17 cellular contexts compared by ENCODE assay signal in genomic region chr4:17574206-17574605, GRCh38. TPM values are rescaled to one million over a fixed set of nuclear protein-coding genes. Genes with fewer than 3 reads are reported as not detected.
DNase-seq lines count a peak whose midpoint lies in the region; ATAC-seq, FAIRE-seq and TF ChIP-seq lines count a peak whose summit lies in the region.
"Had no signal": no experiment of that assay in that cellular context is flagged by ENCODE, and none has a peak within 500 bp of the region (broad histone marks: within the 10 kb centered on the region; RNA-seq: fewer than 3 reads in every experiment).

No MANE protein-coding gene starts in this region.

- no peak for TF ChIP-seq POLR2A in HepG2 (IDR thresholded peaks at IDR 0.05; ENCODE audit: insufficient read depth in 1 of 2, low read depth in 2 of 2, low read length in 2 of 2)
- no peak for TF ChIP-seq POLR2A in right lobe of liver (IDR thresholded peaks at IDR 0.05)

- H3K27me3 ChIP-seq in HepG2 (ENCODE audit: control insufficient read depth in 1 of 2, insufficient read depth in 2 of 2, low read length in 2 of 2) (no peaks in the 10 kb centered on the region; a peak in 2 of 5 replicates), right lobe of liver (no peaks in the 10 kb centered on the region), osteoblast (ENCODE audit: insufficient read depth, low read length) (no peaks in the 10 kb centered on the region)

- H4K20me1 ChIP-seq in HepG2 (ENCODE audit: insufficient read depth, low read length) (no peaks in the 10 kb centered on the region), osteoblast (ENCODE audit: insufficient read depth, low read length) (peaks cover 4% of the 10 kb centered on the region)

- no peak for DNase-seq in activated CD4-positive, alpha-beta T cell treated with anti-CD3 and anti-CD28 coated beads for 36 hours
- no peak for DNase-seq in activated CD4-positive, alpha-beta T cell treated with anti-CD3 and anti-CD28 coated beads for 1 hour
- no peak for DNase-seq in HepG2 (ENCODE audit: low spot score)
- DNase-seq in right lobe of liver: no peak
- peak; percentile 69 for DNase-seq in left kidney (ENCODE audit: low read depth, low spot score)
- DNase-seq in osteoblast (ENCODE audit: insufficient read length, low spot score, missing footprints): peak; percentile 62
- DNase-seq in OCI-M2 (lab: John Stamatoyannopoulos, UW; ENCODE audit: unreplicated experiment): no peak
- DNase-seq in NCI-H2227 (lab: John Stamatoyannopoulos, UW; ENCODE audit: unreplicated experiment): no peak
- DNase-seq: HCEC 1CT, HFFc6 had no signal

- no TSS peak for BruUV-seq in HepG2 (replicated peaks; lab: Mats Ljungman, UMichigan)

- no peak overlapping the region for H2AFZ ChIP-seq in HepG2 (ENCODE audit: low read length)
- no peak overlapping the region for H2AFZ ChIP-seq in osteoblast (ENCODE audit: low read length)

- POLR2A ChIA-PET in activated CD4-positive, alpha-beta T cell treated with anti-CD3 and anti-CD28 coated beads for 36 hours (lab: Charles Lee): no interaction called here
- POLR2A ChIA-PET in HepG2 (lab: Yijun Ruan, JAX): interaction anchor here (2.1 kb wide), 1 partner anchor 14 kb away, joined by 10 read pairs; no protein-coding TSS in a partner anchor

- peaks cover 11% of the 10 kb centered on the region for H3K36me3 Mint-ChIP-seq in activated CD4-positive, alpha-beta T cell treated with anti-CD3 and anti-CD28 coated beads for 36 hours (ENCODE audit: low read depth)

- TF ChIP-seq EP300 in HepG2 (IDR thresholded peaks at IDR 0.05; ENCODE audit: low read depth in 2 of 2, low read length in 2 of 2) (no peak), HepG2 (CRISPR knock-in tag; IDR thresholded peaks at IDR 0.05; ENCODE audit: borderline replicate concordance) (no peak)

- H3K4me1 Mint-ChIP-seq in activated CD4-positive, alpha-beta T cell treated with anti-CD3 and anti-CD28 coated beads for 36 hours: peaks cover 15% of the 10 kb centered on the region

- CTCF ChIA-PET in activated CD4-positive, alpha-beta T cell treated with anti-CD3 and anti-CD28 coated beads for 36 hours (lab: Charles Lee): interaction anchor here (0.6 to 2.1 kb wide), 2 partner anchors 25 to 517 kb away, joined by 3 to 8 read pairs; no protein-coding TSS in a partner anchor
- CTCF ChIA-PET in HepG2 (lab: Yijun Ruan, JAX; ENCODE audit: low intra/inter-chr PET ratio, low total read pairs): no interaction called here

- H3K27ac Mint-ChIP-seq in activated CD4-positive, alpha-beta T cell treated with anti-CD3 and anti-CD28 coated beads for 36 hours: peak overlapping the region; percentile 58
- H3K27ac Mint-ChIP-seq: HFFc6 had no signal

- H3K9ac ChIP-seq in HepG2 (ENCODE audit: insufficient read depth, low read depth, low read length): no peak overlapping the region

- H3K36me3 ChIP-seq in HepG2 (replicated peaks in 1 of 2; ENCODE audit: control insufficient read depth in 1 of 2, insufficient read depth in 2 of 2, low read length in 2 of 2) (no peaks in the 10 kb centered on the region), right lobe of liver (no peaks in the 10 kb centered on the region), osteoblast (ENCODE audit: insufficient read depth, low read length) (no peaks in the 10 kb centered on the region)

- intact Hi-C loops in activated CD4-positive, alpha-beta T cell treated with anti-CD3 and anti-CD28 coated beads for 36 hours (cut with DNase I, micrococcal nuclease): no loop called here
- intact Hi-C loops in HepG2 (cut with micrococcal nuclease; ENCODE audit: unreplicated experiment): no loop called here
- intact Hi-C loops in right lobe of liver (cut with DNase I): no loop called here

- no peak for TF ChIP-seq RAD21 in HepG2 (CRISPR knock-in tag; IDR thresholded peaks at IDR 0.05)

- H3K27ac ChIP-seq in HepG2 (ENCODE audit: extremely low read length, insufficient read depth, low read length): peak overlapping the region; percentile 22
- no peak overlapping the region for H3K27ac ChIP-seq in right lobe of liver
- H3K27ac ChIP-seq in osteoblast (ENCODE audit: low read depth, low read length): no peak overlapping the region
- H3K27ac ChIP-seq: 22Rv1 had no signal

- no peaks in the 10 kb centered on the region for H3K9me3 Mint-ChIP-seq in activated CD4-positive, alpha-beta T cell treated with anti-CD3 and anti-CD28 coated beads for 36 hours (ENCODE audit: low read depth)
- H3K9me3 Mint-ChIP-seq: HFFc6 had no signal

- no peak for FAIRE-seq in HepG2 (lab: Jason Lieb, UNC)

- H3K4me1 ChIP-seq in HepG2 (ENCODE audit: insufficient read depth, low read length) (peaks cover 58% of the 10 kb centered on the region), right lobe of liver (peaks cover 0 to 12% (median 1%) of the 10 kb centered on the region in 4 donors), osteoblast (ENCODE audit: insufficient read depth, low read length) (peaks cover 15% of the 10 kb centered on the region)

- H3K79me2 ChIP-seq in HepG2 (ENCODE audit: insufficient read depth, low read length): peaks cover 19% of the 10 kb centered on the region
- peaks cover 13% of the 10 kb centered on the region for H3K79me2 ChIP-seq in osteoblast (ENCODE audit: insufficient read depth, low read length)

- no peaks in the 10 kb centered on the region for H3K9me3 ChIP-seq in HepG2 (ENCODE audit: low read length)
- no peaks in the 10 kb centered on the region for H3K9me3 ChIP-seq in right lobe of liver
- no peaks in the 10 kb centered on the region for H3K9me3 ChIP-seq in osteoblast (ENCODE audit: low read depth, low read length)

- ATAC-seq in activated CD4-positive, alpha-beta T cell treated with anti-CD3 and anti-CD28 coated beads for 36 hours: no peak
- ATAC-seq in HepG2: no peak
- ATAC-seq in right lobe of liver: no peak

- WGBS in HepG2 (ENCODE audit: low lambda C conversion rate): 83% methylated on average over 4 of the region's 4 CpGs
- WGBS in right lobe of liver (ENCODE audit: insufficient coverage, low coverage, low lambda C conversion rate, missing lambda C conversion rate): 96% methylated on average over 4 of the region's 4 CpGs

- H3K4me2 ChIP-seq in HepG2 (ENCODE audit: low read depth, low read length) (no peak overlapping the region), osteoblast (ENCODE audit: insufficient read depth, low read length) (no peak overlapping the region)

- in situ Hi-C loops in HepG2 (cut with HindIII; ENCODE audit: extremely low pct_ligation_motif_present, low pct_unique_long_range_greater_than_20kb): loop anchor here (25.0 kb wide), 1 partner anchor 438 kb away; the partner anchor contains the start of gene LCORL

- H3K4me3 Mint-ChIP-seq in activated CD4-positive, alpha-beta T cell treated with anti-CD3 and anti-CD28 coated beads for 36 hours: no peak overlapping the region
- H3K4me3 Mint-ChIP-seq: CD14-positive monocyte, HFFc6 had no signal

- H3K4me3 ChIP-seq in HepG2 (replicated peaks in 1 of 3; ENCODE audit: insufficient read depth in 1 of 3, low read depth in 2 of 3, low read length in 3 of 3) (no peak overlapping the region), right lobe of liver (no peak overlapping the region), osteoblast (ENCODE audit: insufficient read depth, low read length) (no peak overlapping the region)

- no peaks in the 10 kb centered on the region for H3K27me3 Mint-ChIP-seq in activated CD4-positive, alpha-beta T cell treated with anti-CD3 and anti-CD28 coated beads for 36 hours

- TF ChIP-seq CTCF in HepG2 (CRISPR knock-in tag; IDR thresholded peaks at IDR 0.05) (no peak), right lobe of liver (IDR thresholded peaks at IDR 0.05) (no peak), osteoblast (IDR thresholded peaks at IDR 0.05; ENCODE audit: extremely low read depth, low read depth, low read length) (no peak)

RNA-seq across cellular contexts. Expression of gene LAP3, which starts 2.8 kb away (rescaled TPM):
- 100 to 1,000 TPM; 126 to 128 TPM for total RNA-seq in activated CD4-positive, alpha-beta T cell treated with anti-CD3 and anti-CD28 coated beads for 36 hours
- 125 and 177 TPM in 2 replicates for total RNA-seq in HepG2 (2016; rRNA removed; fragmentation: Illumina TruSeq; extraction: Trizol)
- 15.4 and 16.0 TPM in 2 replicates for total RNA-seq in HepG2 (2016; cell fraction: cytosol; rRNA removed; fragmentation: Illumina TruSeq; extraction: Trizol; ENCODE audit: low read depth)
- total RNA-seq in HepG2 (2016; cell fraction: insoluble cytoplasmic fraction; rRNA removed; fragmentation: Illumina TruSeq; extraction: Trizol): 126 and 179 TPM in 2 replicates
- 26.0 and 30.3 TPM in 2 replicates for total RNA-seq in HepG2 (2016; cell fraction: membrane; rRNA removed; fragmentation: Illumina TruSeq; extraction: Trizol)
- total RNA-seq in HepG2 (2016; cell fraction: nucleus; rRNA removed; fragmentation: Illumina TruSeq; extraction: Trizol): 64.4 and 68.5 TPM in 2 replicates
- polyA plus RNA-seq in HepG2 (2011; rRNA removed): 90.5 and 106 TPM in 2 replicates
- polyA plus RNA-seq in HepG2 (2011; cell fraction: cytosol; rRNA removed): 74.5 and 100 TPM in 2 replicates
- polyA plus RNA-seq in HepG2 (2011; cell fraction: nucleus; rRNA removed): 37.3 and 46.1 TPM in 2 replicates
- 128 and 190 TPM in 2 replicates for polyA plus RNA-seq in HepG2 (2012)
- 10.5 and 11.8 TPM in 2 replicates for polyA plus RNA-seq in HepG2 (2016; cell fraction: cytosol; fragmentation: Illumina TruSeq; extraction: Trizol; ENCODE audit: low read depth)
- 153 and 156 TPM in 2 replicates for polyA plus RNA-seq in HepG2 (2016; cell fraction: insoluble cytoplasmic fraction; fragmentation: Illumina TruSeq; extraction: Trizol; ENCODE audit: low read depth)
- 17.8 and 21.9 TPM in 2 replicates for polyA plus RNA-seq in HepG2 (2016; cell fraction: membrane; fragmentation: Illumina TruSeq; extraction: Trizol; ENCODE audit: low read depth)
- polyA plus RNA-seq in HepG2 (2016; cell fraction: nucleus; fragmentation: Illumina TruSeq; extraction: Trizol; ENCODE audit: insufficient read depth, low read depth): 62.6 and 62.9 TPM in 2 replicates
- 16.6 and 36.0 TPM in 2 replicates for polyA minus RNA-seq in HepG2 (2011; rRNA and poly(A)+ RNA removed; ENCODE audit: low replicate concordance)
- 59.6 and 67.2 TPM in 2 replicates for polyA minus RNA-seq in HepG2 (2011; cell fraction: cytosol; rRNA and poly(A)+ RNA removed)
- 98.4 and 124 TPM in 2 replicates for polyA minus RNA-seq in HepG2 (2011; cell fraction: nucleus; rRNA and poly(A)+ RNA removed)
- total RNA-seq in right lobe of liver: 100 to 1,000 TPM in 4 of 6 experiments, 10 to 100 TPM in 2; 70.9 to 138 (median 102) TPM
- total RNA-seq in osteoblast: 128 and 137 TPM in 2 replicates

RNA-seq across cellular contexts. Expression of gene MED28, which starts 40.2 kb away (rescaled TPM):
- total RNA-seq in activated CD4-positive, alpha-beta T cell treated with anti-CD3 and anti-CD28 coated beads for 36 hours: 10 to 100 TPM; 43.0 to 58.0 TPM
- total RNA-seq in HepG2 (2016; rRNA removed; fragmentation: Illumina TruSeq; extraction: Trizol) (65.7 and 96.5 TPM in 2 replicates), right lobe of liver (10 to 100 TPM in 4 of 6 experiments, 1 to 10 TPM in 2; 3.8 to 18.6 (median 15.3) TPM), osteoblast (10.9 and 13.3 TPM in 2 replicates)
- total RNA-seq in HepG2 (2016; cell fraction: cytosol; rRNA removed; fragmentation: Illumina TruSeq; extraction: Trizol; ENCODE audit: low read depth): 21.4 and 22.2 TPM in 2 replicates
- total RNA-seq in HepG2 (2016; cell fraction: insoluble cytoplasmic fraction; rRNA removed; fragmentation: Illumina TruSeq; extraction: Trizol): 71.1 and 96.7 TPM in 2 replicates
- 29.2 and 38.3 TPM in 2 replicates for total RNA-seq in HepG2 (2016; cell fraction: membrane; rRNA removed; fragmentation: Illumina TruSeq; extraction: Trizol)
- 32.7 and 37.6 TPM in 2 replicates for total RNA-seq in HepG2 (2016; cell fraction: nucleus; rRNA removed; fragmentation: Illumina TruSeq; extraction: Trizol)
- polyA plus RNA-seq in HepG2 (2011; rRNA removed): 41.3 and 42.8 TPM in 2 replicates
- polyA plus RNA-seq in HepG2 (2011; cell fraction: cytosol; rRNA removed): 10.0 and 12.5 TPM in 2 replicates
- polyA plus RNA-seq in HepG2 (2011; cell fraction: nucleus; rRNA removed): 11.8 and 17.0 TPM in 2 replicates
- polyA plus RNA-seq in HepG2 (2012): 52.1 and 53.1 TPM in 2 replicates
- polyA plus RNA-seq in HepG2 (2016; cell fraction: cytosol; fragmentation: Illumina TruSeq; extraction: Trizol; ENCODE audit: low read depth): 23.2 and 23.3 TPM in 2 replicates
- 120 and 122 TPM in 2 replicates for polyA plus RNA-seq in HepG2 (2016; cell fraction: insoluble cytoplasmic fraction; fragmentation: Illumina TruSeq; extraction: Trizol; ENCODE audit: low read depth)
- polyA plus RNA-seq in HepG2 (2016; cell fraction: membrane; fragmentation: Illumina TruSeq; extraction: Trizol; ENCODE audit: low read depth): 29.7 and 44.8 TPM in 2 replicates
- polyA plus RNA-seq in HepG2 (2016; cell fraction: nucleus; fragmentation: Illumina TruSeq; extraction: Trizol; ENCODE audit: insufficient read depth, low read depth): 33.6 and 40.5 TPM in 2 replicates
- polyA minus RNA-seq in HepG2 (2011; rRNA and poly(A)+ RNA removed; ENCODE audit: low replicate concordance): 14.1 and 27.0 TPM in 2 replicates
- 42.5 and 48.0 TPM in 2 replicates for polyA minus RNA-seq in HepG2 (2011; cell fraction: cytosol; rRNA and poly(A)+ RNA removed)
- polyA minus RNA-seq in HepG2 (2011; cell fraction: nucleus; rRNA and poly(A)+ RNA removed): 39.9 and 41.6 TPM in 2 replicates

RNA-seq across cellular contexts. Expression of gene CLRN2, which starts 59.2 kb away (rescaled TPM):
- not detected for total RNA-seq in activated CD4-positive, alpha-beta T cell treated with anti-CD3 and anti-CD28 coated beads for 36 hours
- total RNA-seq in HepG2 (2016; rRNA removed; fragmentation: Illumina TruSeq; extraction: Trizol): not detected in 2 replicates
- total RNA-seq in HepG2 (2016; cell fraction: cytosol; rRNA removed; fragmentation: Illumina TruSeq; extraction: Trizol; ENCODE audit: low read depth): not detected in 2 replicates
- total RNA-seq in HepG2 (2016; cell fraction: insoluble cytoplasmic fraction; rRNA removed; fragmentation: Illumina TruSeq; extraction: Trizol): not detected in 2 replicates
- not detected in 2 replicates for total RNA-seq in HepG2 (2016; cell fraction: membrane; rRNA removed; fragmentation: Illumina TruSeq; extraction: Trizol)
- total RNA-seq in HepG2 (2016; cell fraction: nucleus; rRNA removed; fragmentation: Illumina TruSeq; extraction: Trizol): not detected in 2 replicates
- not detected in 2 replicates for polyA plus RNA-seq in HepG2 (2011; rRNA removed)
- not detected in 2 replicates for polyA plus RNA-seq in HepG2 (2011; cell fraction: cytosol; rRNA removed)
- 0.31 TPM in 1 of 2 replicates, not detected in the other for polyA plus RNA-seq in HepG2 (2011; cell fraction: nucleus; rRNA removed)
- polyA plus RNA-seq in HepG2 (2012): 0.27 TPM in 1 of 2 replicates, not detected in the other
- not detected in 2 replicates for polyA plus RNA-seq in HepG2 (2016; cell fraction: cytosol; fragmentation: Illumina TruSeq; extraction: Trizol; ENCODE audit: low read depth)
- polyA plus RNA-seq in HepG2 (2016; cell fraction: insoluble cytoplasmic fraction; fragmentation: Illumina TruSeq; extraction: Trizol; ENCODE audit: low read depth): not detected in 2 replicates
- not detected in 2 replicates for polyA plus RNA-seq in HepG2 (2016; cell fraction: membrane; fragmentation: Illumina TruSeq; extraction: Trizol; ENCODE audit: low read depth)
- polyA plus RNA-seq in HepG2 (2016; cell fraction: nucleus; fragmentation: Illumina TruSeq; extraction: Trizol; ENCODE audit: insufficient read depth, low read depth): not detected in 2 replicates
- polyA minus RNA-seq in HepG2 (2011; rRNA and poly(A)+ RNA removed; ENCODE audit: low replicate concordance): not detected in 2 replicates
- not detected in 2 replicates for polyA minus RNA-seq in HepG2 (2011; cell fraction: cytosol; rRNA and poly(A)+ RNA removed)
- polyA minus RNA-seq in HepG2 (2011; cell fraction: nucleus; rRNA and poly(A)+ RNA removed): not detected in 2 replicates
- not detected for total RNA-seq in right lobe of liver
- total RNA-seq in osteoblast: not detected in 2 replicates
- total RNA-seq: A673, Daoy, H4, HFFc6, HT1080 had no signal
- polyA plus RNA-seq: BJ, CD14-positive monocyte had no signal

Comparison
In these comparisons a context has a peak if more than half of its experiments do, and no peak if none do; other contexts are left out.
1. DNase-seq: peak in left kidney (single experiment) and osteoblast (single experiment); none in activated CD4-positive, alpha-beta T cell treated with anti-CD3 and anti-CD28 coated beads for 36 hours (single experiment), activated CD4-positive, alpha-beta T cell treated with anti-CD3 and anti-CD28 coated beads for 1 hour (single experiment), HepG2 (single experiment), right lobe of liver (0 of 3), OCI-M2 (single experiment) and NCI-H2227 (single experiment).